Comparison of ENCODE assay signal across 11 cellular contexts in genomic region chr7:121860953-121861352, GRCh38. TPM values are rescaled to one million over a fixed set of nuclear protein-coding genes. Genes with fewer than 3 reads are reported as not detected.
"Had no signal": no experiment of that assay in that cellular context is flagged by ENCODE, and none has a peak within 500 bp of the region (broad histone marks: within the 10 kb centered on the region; RNA-seq: fewer than 3 reads in every experiment).

No MANE protein-coding gene starts in this region.

- H3K27ac Mint-ChIP-seq: GM23338, H9, HFFc6 had no signal

- H3K36me3 ChIP-seq: HAP-1 had no signal

- DNase-seq: GM23248, GOT3, H7, H9, HCEC 1CT, HFFc6 had no signal

- H3K9ac ChIP-seq: GM23248 had no signal

- H2AFZ ChIP-seq: GM23248, GM23338 had no signal

- H3K4me2 ChIP-seq: GM23338 had no signal

- H3K4me1 Mint-ChIP-seq: GM23338, H9 had no signal

- H3K4me1 ChIP-seq: HAP-1 had no signal

- H3K9me3 ChIP-seq: HAP-1 had no signal

- ATAC-seq: GM23338, HCT116 had no signal

- H3K4me3 ChIP-seq: GM23248, GM23338, HAP-1 had no signal

- FAIRE-seq: H1, H54 had no signal

- H3K27ac ChIP-seq: GM23248 had no signal

- H3K9me3 Mint-ChIP-seq: GM23338, H9, HFFc6 had no signal

- H3K4me3 Mint-ChIP-seq: GM23338, H9, HFFc6 had no signal

RNA-seq across cellular contexts. Expression of gene PTPRZ1, which starts 12.0 kb away (rescaled TPM):
- total RNA-seq: GM23248 had no signal
- polyA plus RNA-seq: GM23248 had no signal
